20 cellular contexts compared by ENCODE assay signal in genomic region chr1:201633811-201634210, GRCh38.
DNase-seq lines count a peak whose midpoint lies in the region; ATAC-seq and TF ChIP-seq lines count a peak whose summit lies in the region.
"Had no signal": no experiment of that assay in that cellular context is flagged by ENCODE, and none has a peak within 500 bp of the region (broad histone marks: within the 10 kb centered on the region; RNA-seq: fewer than 3 reads in every experiment).

No MANE protein-coding gene starts in this region.

- intact Hi-C loops in heart left ventricle (cut with DNase I), result loop anchor here in 2 of 10 donors (5.0 to 10.0 kb wide), 2 partner anchors 57 to 69 kb away; no protein-coding TSS in a partner anchor

- DNase-seq in heart left ventricle (peak in 1 of 5 donors; percentile 37), right atrium auricular region (ENCODE audit: low spot score) (no peak), NCI-H2171 treated with DMSO at 0.1 percent for 48 hours (lab: John Stamatoyannopoulos, UW) (peak; percentile 84), brain microvascular endothelial cell (no peak), GM13977 (ENCODE audit: low spot score) (no peak)
- DNase-seq: activated CD8-positive, alpha-beta memory T cell treated with anti-CD3 and anti-CD28 coated beads for 24 hours; DMS53; effector memory CD8-positive, alpha-beta T cell; H9; midbrain; NCI-H1930; right lobe of liver; stimulated activated CD4-positive, alpha-beta T cell treated with anti-CD3 and anti-CD28 coated beads, Interleukin-2, amount 100 ng/mL, for 24 hours; uterus had no signal

- no peaks in the 10 kb centered on the region for H3K27me3 ChIP-seq in heart left ventricle
- H3K27me3 ChIP-seq in right atrium auricular region, result no peaks in the 10 kb centered on the region
- H3K27me3 ChIP-seq in brain microvascular endothelial cell (replicated peaks), result no peaks in the 10 kb centered on the region
- no peaks in the 10 kb centered on the region for H3K27me3 ChIP-seq in skeletal muscle tissue (ENCODE audit: control insufficient read depth in 3 of 3, insufficient read depth in 3 of 3, low read length in 3 of 3)
- H3K27me3 ChIP-seq: hepatocyte, right lobe of liver, SJSA1, uterus had no signal

- H3K9me3 ChIP-seq in heart left ventricle (no peaks in the 10 kb centered on the region), right atrium auricular region (no peaks in the 10 kb centered on the region), skeletal muscle tissue (ENCODE audit: control insufficient read depth in 3 of 3, low read length in 3 of 3) (no peaks in the 10 kb centered on the region)
- H3K9me3 ChIP-seq: right lobe of liver, SJSA1, uterus had no signal

- no peak for ATAC-seq in heart left ventricle
- ATAC-seq in HG03108 (IDR thresholded peaks at IDR 0.05; ENCODE audit: unreplicated experiment), result no peak
- no peak for ATAC-seq in HG03432 (IDR thresholded peaks at IDR 0.05; ENCODE audit: unreplicated experiment)
- ATAC-seq: effector memory CD8-positive, alpha-beta T cell; right lobe of liver had no signal

- H3K27ac ChIP-seq in heart left ventricle (peak overlapping the region in 9 of 12 donors; percentile 5 to 81 (median 42)), right atrium auricular region (no peak overlapping the region), brain microvascular endothelial cell (peak overlapping the region; percentile 30), skeletal muscle tissue (ENCODE audit: low read depth, low read length) (peak overlapping the region; percentile 46)
- H3K27ac ChIP-seq: C4-2B, hepatocyte, right lobe of liver, SJSA1, uterus had no signal

- H3K4me3 ChIP-seq in heart left ventricle (no peak overlapping the region), right atrium auricular region (no peak overlapping the region), brain microvascular endothelial cell (ENCODE audit: low read depth, low read length) (no peak overlapping the region), skeletal muscle tissue (ENCODE audit: low read length in 3 of 3) (peak overlapping the region in 1 of 3 donors; percentile 31)
- H3K4me3 ChIP-seq: hepatocyte, right lobe of liver, SJSA1, uterus had no signal

- in situ Hi-C loops in brain microvascular endothelial cell (cut with HindIII; ENCODE audit: low pct_ligation_motif_present, low sequenced_read_pairs), result no loop called here
- in situ Hi-C loops in GM13977 (cut with MboI; ENCODE audit: low pct_unique_long_range_greater_than_20kb, low sequenced_read_pairs, unreplicated experiment), result no loop called here

- 20 to 32% (median 25%) methylated on average over 5 of the region's 5 CpGs for WGBS in heart left ventricle, 4 donors

- H3K36me3 ChIP-seq in heart left ventricle (peaks cover 0 to 16% (median 0%) of the 10 kb centered on the region in 9 donors), right atrium auricular region (no peaks in the 10 kb centered on the region), brain microvascular endothelial cell (replicated peaks) (peaks cover 14% of the 10 kb centered on the region), skeletal muscle tissue (ENCODE audit: control insufficient read depth in 3 of 3, insufficient read depth in 3 of 3, low read length in 3 of 3) (peaks cover 0 to 3% (median 2%) of the 10 kb centered on the region in 3 donors)
- H3K36me3 ChIP-seq: right lobe of liver, uterus had no signal

- H3K9ac ChIP-seq in skeletal muscle tissue (ENCODE audit: low read depth in 1 of 3, low read length in 3 of 3), result no peak overlapping the region

- H3K4me1 ChIP-seq in heart left ventricle (peaks cover 4 to 87% (median 82%) of the 10 kb centered on the region in 12 donors), right atrium auricular region (peaks cover 0 to 50% of the 10 kb centered on the region in 2 donors), skeletal muscle tissue (ENCODE audit: control insufficient read depth in 3 of 3, insufficient read depth in 3 of 3, low read length in 3 of 3) (peaks cover 35 to 57% (median 52%) of the 10 kb centered on the region in 3 donors)
- H3K4me1 ChIP-seq: right lobe of liver, uterus had no signal

- TF ChIP-seq CTCF in heart left ventricle (IDR thresholded peaks at IDR 0.05) (no peak), right atrium auricular region (IDR thresholded peaks at IDR 0.05) (no peak), brain microvascular endothelial cell (IDR thresholded peaks at IDR 0.05; ENCODE audit: low read depth, low read length, missing control alignments) (no peak), GM13977 (IDR thresholded peaks at IDR 0.05; ENCODE audit: extremely low read depth, insufficient read depth, missing control alignments) (no peak)

- TF ChIP-seq POLR2A in heart left ventricle (IDR thresholded peaks at IDR 0.05), result no peak

Comparison
In these comparisons a context has a peak if more than half of its experiments do, and no peak if none do; other contexts are left out.
1. H3K27ac ChIP-seq: peak in heart left ventricle (9 of 12), brain microvascular endothelial cell (single experiment) and skeletal muscle tissue (single experiment); none in right atrium auricular region (0 of 2).